In the genomic region with DNA sequence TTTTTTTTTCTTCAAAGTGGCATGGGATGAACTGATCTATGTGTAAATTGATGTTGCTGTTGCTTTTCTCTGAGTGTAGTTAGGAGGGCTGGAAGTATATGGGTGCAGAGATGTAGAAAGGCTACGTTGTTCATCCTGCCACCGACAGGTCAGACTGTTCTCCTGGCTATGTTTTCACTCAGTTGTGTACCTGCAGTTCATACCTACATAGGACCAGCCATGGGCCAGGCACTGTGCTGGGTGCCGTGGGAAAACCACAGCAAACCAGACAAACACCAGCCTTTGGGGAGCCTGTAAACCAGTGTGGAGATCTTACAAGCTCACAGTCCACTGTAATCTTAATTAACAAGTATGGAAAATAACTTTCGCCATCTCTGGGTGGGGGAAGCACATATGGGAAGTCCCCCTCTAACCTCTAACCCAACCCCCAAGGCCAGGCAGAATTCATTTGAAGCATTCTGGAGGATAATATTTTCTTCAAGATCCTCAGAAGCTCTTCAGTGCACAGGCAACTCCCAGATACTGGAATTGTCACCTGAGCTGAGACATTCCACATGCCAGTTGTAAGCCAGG, we compare ENCODE assay signal across 12 cellular contexts. TPM values are rescaled to one million over a fixed set of nuclear protein-coding genes. Genes with fewer than 3 reads are reported as not detected.
DNase-seq lines count a peak whose midpoint lies in the region; ATAC-seq, FAIRE-seq and TF ChIP-seq lines count a peak whose summit lies in the region.
"Had no signal": no experiment of that assay in that cellular context is flagged by ENCODE, and none has a peak within 500 bp of the region (broad histone marks: within the 10 kb centered on the region; RNA-seq: fewer than 3 reads in every experiment).

No MANE protein-coding gene starts in this region.

- no peak for TF ChIP-seq CTCF in natural killer cell (IDR thresholded peaks at IDR 0.05)

- H3K4me3 Mint-ChIP-seq in activated T-cell treated with anti-CD3 and anti-CD28 coated beads, Interleukin-2, amount 50 U/mL, for 72 hours = peak overlapping the region; percentile 74 to 93
- peak overlapping the region; percentile 35 for H3K4me3 Mint-ChIP-seq in natural killer cell
- H3K4me3 Mint-ChIP-seq: CD14-positive monocyte, neural crest cell had no signal

- peaks cover 16 to 33% of the 10 kb centered on the region in 2 donors for H3K36me3 Mint-ChIP-seq in activated T-cell treated with anti-CD3 and anti-CD28 coated beads, Interleukin-2, amount 50 U/mL, for 72 hours (ENCODE audit: insufficient read depth in 2 of 2)
- no peaks in the 10 kb centered on the region for H3K36me3 Mint-ChIP-seq in natural killer cell

- no peaks in the 10 kb centered on the region for H3K27me3 Mint-ChIP-seq in activated T-cell treated with anti-CD3 and anti-CD28 coated beads, Interleukin-2, amount 50 U/mL, for 72 hours (ENCODE audit: low read depth)
- no peaks in the 10 kb centered on the region for H3K27me3 Mint-ChIP-seq in natural killer cell (ENCODE audit: low read depth in 2 of 2)

- FAIRE-seq in urothelium cell line (lab: Jason Lieb, UNC) = no peak

- peak overlapping the region; percentile 98 for H3K27ac Mint-ChIP-seq in activated T-cell treated with anti-CD3 and anti-CD28 coated beads, Interleukin-2, amount 50 U/mL, for 72 hours
- H3K27ac Mint-ChIP-seq in natural killer cell = peak overlapping the region; percentile 54 to 77

- intact Hi-C loops in natural killer cell (cut with micrococcal nuclease) = no loop called here

- peak; percentile 45 for ATAC-seq in GM18502 (IDR thresholded peaks at IDR 0.05; ENCODE audit: poor library complexity, unreplicated experiment)
- ATAC-seq in GM21786 (IDR thresholded peaks at IDR 0.05; ENCODE audit: unreplicated experiment) = peak; percentile 12
- no peak for ATAC-seq in activated T-cell treated with anti-CD3 and anti-CD28 coated beads, Interleukin-2, amount 50 U/mL, for 72 hours (replicated peaks in 1 of 2)
- ATAC-seq in natural killer cell = peak in 2 of 3 donors; percentile 42 to 52
- ATAC-seq: left lung had no signal

- DNase-seq in activated T-cell treated with anti-CD3 and anti-CD28 coated beads, Interleukin-2, amount 50 U/mL, for 72 hours = no peak
- DNase-seq in natural killer cell = no peak
- DNase-seq in hepatic stellate cell (ENCODE audit: low spot score) = no peak
- no peak for DNase-seq in central memory CD4-positive, alpha-beta T cell
- DNase-seq in urothelium cell line (ENCODE audit: low spot score) = no peak
- DNase-seq: left lung, NCI-H1092, NCI-H226 had no signal

- no peaks in the 10 kb centered on the region for H3K9me3 Mint-ChIP-seq in activated T-cell treated with anti-CD3 and anti-CD28 coated beads, Interleukin-2, amount 50 U/mL, for 72 hours
- H3K9me3 Mint-ChIP-seq in natural killer cell = no peaks in the 10 kb centered on the region
- H3K9me3 Mint-ChIP-seq: neural crest cell had no signal

- H3K4me1 Mint-ChIP-seq in activated T-cell treated with anti-CD3 and anti-CD28 coated beads, Interleukin-2, amount 50 U/mL, for 72 hours (ENCODE audit: low read depth) = peaks cover 100% of the 10 kb centered on the region
- H3K4me1 Mint-ChIP-seq in natural killer cell = peaks cover 91 to 92% of the 10 kb centered on the region in 2 donors

RNA-seq across cellular contexts. Expression of a gene that starts 12.7 kb away (rescaled TPM):
- 100 to 1,000 TPM; 159 to 161 TPM for total RNA-seq in activated T-cell treated with anti-CD3 and anti-CD28 coated beads, Interleukin-2, amount 50 U/mL, for 72 hours
- 10 to 100 TPM; 34.1 to 50.8 (median 43.0) TPM for total RNA-seq in natural killer cell

Comparison
In these comparisons a context has a peak if more than half of its experiments do, and no peak if none do; other contexts are left out.
1. ATAC-seq: peak in GM18502 (single experiment), GM21786 (single experiment) and natural killer cell (2 of 3); none in activated T-cell treated with anti-CD3 and anti-CD28 coated beads, Interleukin-2, amount 50 U/mL, for 72 hours (0 of 2).